Comparison of ENCODE assay signal across 25 cellular contexts in the genomic region with DNA sequence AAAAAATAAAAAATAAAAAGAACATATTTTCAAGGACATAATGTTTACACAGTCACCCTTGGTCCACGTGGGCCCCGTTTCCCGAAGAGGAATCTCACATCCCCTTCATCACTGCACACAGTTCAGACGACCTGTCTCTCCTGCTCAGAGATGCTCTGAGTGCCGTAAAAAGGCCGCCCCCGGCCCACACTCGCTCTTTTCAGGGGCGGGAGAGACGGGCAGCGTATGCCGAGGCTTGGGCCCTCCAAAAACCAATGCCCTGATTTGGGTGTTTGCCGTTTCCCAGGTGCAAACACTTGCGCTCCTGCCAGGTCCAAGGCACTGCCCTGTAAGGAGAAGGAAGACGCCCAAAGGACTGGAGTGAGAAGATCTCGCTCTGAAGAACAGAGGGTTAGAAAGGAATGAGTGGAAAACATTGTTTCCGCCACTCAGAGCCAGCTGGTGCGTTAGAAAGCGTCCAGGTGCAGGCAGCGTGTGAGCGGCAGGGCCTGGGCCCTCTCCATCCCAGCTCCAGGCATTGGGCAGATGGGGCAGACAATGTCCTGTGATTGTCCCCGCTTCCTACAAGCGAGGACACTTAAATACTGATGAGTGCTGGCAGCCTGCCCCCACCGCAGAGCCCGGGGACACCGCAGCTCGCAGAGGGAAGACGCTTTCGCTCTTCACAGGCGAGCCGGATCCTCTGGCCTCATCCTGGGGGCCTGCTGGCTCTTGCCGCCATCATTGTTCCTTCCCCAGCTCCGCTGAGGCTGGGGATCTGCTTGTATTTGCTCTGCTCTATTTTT. TPM values are rescaled to one million over a fixed set of nuclear protein-coding genes. Genes with fewer than 3 reads are reported as not detected.
DNase-seq lines count a peak whose midpoint lies in the region; ATAC-seq, FAIRE-seq and TF ChIP-seq lines count a peak whose summit lies in the region.
"Had no signal": no experiment of that assay in that cellular context is flagged by ENCODE, and none has a peak within 500 bp of the region (broad histone marks: within the 10 kb centered on the region; RNA-seq: fewer than 3 reads in every experiment).

No MANE protein-coding gene starts in this region.

- in situ Hi-C loops in HAP-1 (cut with MboI; ENCODE audit: low sequenced_read_pairs), result no loop called here

- intact Hi-C loops in left ventricle myocardium inferior (cut with micrococcal nuclease) (no loop called here), heart left ventricle (cut with DNase I) (no loop called here), kidney (cut with DNase I) (no loop called here)

- DNase-seq in left ventricle myocardium inferior (peak; percentile 7), heart left ventricle (no peak), kidney (peak; percentile 45), GM12892 (ENCODE audit: insufficient read length) (no peak), HAP-1 (ENCODE audit: low spot score in 2 of 2) (no peak)
- no peak for DNase-seq in activated CD8-positive, alpha-beta memory T cell treated with anti-CD3 and anti-CD28 coated beads, Interleukin-2, amount 50 U/mL, for 48 hours
- DNase-seq: AML-193; CD4-positive, alpha-beta T cell; DMS53; Karpas-422; NCI-H1092 treated with DMSO at 0.1 percent for 48 hours; NCI-H1436; NCI-H187 treated with DMSO at 0.1 percent for 48 hours; NCI-H446 treated with DMSO at 0.1 percent for 48 hours; NCI-H526; NCI-H82; NK-92 treated with Interleukin-12 subunit alpha and Interleukin-12 subunit beta, amount 100 ng/mL, for 24 hours; PC-3 had no signal

- no peak overlapping the region for H3K27ac ChIP-seq in left ventricle myocardium inferior (replicated peaks)
- no peak overlapping the region for H3K27ac ChIP-seq in heart left ventricle
- no peak overlapping the region for H3K27ac ChIP-seq in kidney (ENCODE audit: low read depth in 2 of 2, low read length in 2 of 2)
- H3K27ac ChIP-seq: A549; BLaER1 treated with 17β-estradiol and CSF1 and Interleukin-3, amounts not matched to agents 10 nM and 100 nM; SJSA1 had no signal

- 88 to 92% (median 90%) methylated on average over 33 of the region's 33 CpGs for WGBS in heart left ventricle, 4 donors

- H3K27me3 Mint-ChIP-seq in brain, result no peaks in the 10 kb centered on the region
- H3K27me3 Mint-ChIP-seq: CD4-positive, alpha-beta T cell had no signal

- no peaks in the 10 kb centered on the region for H3K9me3 Mint-ChIP-seq in brain
- H3K9me3 Mint-ChIP-seq: CD4-positive, alpha-beta T cell had no signal

- peaks cover 12% of the 10 kb centered on the region for H3K4me1 Mint-ChIP-seq in brain

- H3K4me3 ChIP-seq in left ventricle myocardium inferior (no peak overlapping the region), heart left ventricle (no peak overlapping the region), kidney (ENCODE audit: low read length in 2 of 2) (no peak overlapping the region), HAP-1 (no peak overlapping the region)
- H3K4me3 ChIP-seq: A549; BLaER1 treated with 17β-estradiol and CSF1 and Interleukin-3, amounts not matched to agents 10 nM and 100 nM; GM12878; SJSA1 had no signal

- H3K27me3 ChIP-seq in left ventricle myocardium inferior (ENCODE audit: low read depth), result no peaks in the 10 kb centered on the region
- no peaks in the 10 kb centered on the region for H3K27me3 ChIP-seq in heart left ventricle
- H3K27me3 ChIP-seq in HAP-1 (ENCODE audit: low read depth), result no peaks in the 10 kb centered on the region
- H3K27me3 ChIP-seq: BLaER1 treated with 17β-estradiol and CSF1 and Interleukin-3, amounts not matched to agents 10 nM and 100 nM; SJSA1 had no signal

- FAIRE-seq in kidney (lab: Jason Lieb, UNC) (no peak), GM12892 (lab: Jason Lieb, UNC) (no peak)
- FAIRE-seq: A549, G401.6, GM12878 had no signal

- H3K9me3 ChIP-seq in left ventricle myocardium inferior (replicated peaks) (no peaks in the 10 kb centered on the region), heart left ventricle (no peaks in the 10 kb centered on the region), kidney (ENCODE audit: control insufficient read depth in 1 of 2, low read length in 2 of 2) (no peaks in the 10 kb centered on the region), HAP-1 (no peaks in the 10 kb centered on the region)
- H3K9me3 ChIP-seq: A549; BLaER1 treated with 17β-estradiol and CSF1 and Interleukin-3, amounts not matched to agents 10 nM and 100 nM; SJSA1 had no signal

- peaks cover 62% of the 10 kb centered on the region for H3K36me3 Mint-ChIP-seq in brain

- H3K36me3 ChIP-seq in left ventricle myocardium inferior (peaks cover 55% of the 10 kb centered on the region), heart left ventricle (peaks cover 2 to 87% (median 65%) of the 10 kb centered on the region in 9 donors), kidney (ENCODE audit: control insufficient read depth in 1 of 2, insufficient read depth in 2 of 2, low read length in 2 of 2) (peaks cover 13 to 29% of the 10 kb centered on the region in 2 donors), HAP-1 (replicated peaks) (peaks cover 38% of the 10 kb centered on the region)

- no peak overlapping the region for H3K4me3 Mint-ChIP-seq in brain
- H3K4me3 Mint-ChIP-seq: CD4-positive, alpha-beta T cell had no signal

- TF ChIP-seq POLR2A in heart left ventricle (IDR thresholded peaks at IDR 0.05) (no peak), GM12892 (IDR thresholded peaks at IDR 0.05; ENCODE audit: low read depth, low read length) (no peak)

- no peak for ATAC-seq in heart left ventricle
- ATAC-seq: A549, GM12878, PC-3, Right ventricle myocardium inferior had no signal

- peak overlapping the region in 3 of 5 experiments; percentile 16 to 76 (median 35) for H3K27ac Mint-ChIP-seq in brain
- H3K27ac Mint-ChIP-seq: CD4-positive, alpha-beta T cell had no signal

- H3K4me1 ChIP-seq in left ventricle myocardium inferior (peaks cover 7% of the 10 kb centered on the region), heart left ventricle (peaks cover 0 to 8% (median 0%) of the 10 kb centered on the region in 12 donors), kidney (ENCODE audit: control insufficient read depth in 1 of 2, insufficient read depth in 1 of 2, low read depth in 1 of 2, low read length in 2 of 2) (no peaks in the 10 kb centered on the region), HAP-1 (no peaks in the 10 kb centered on the region)

- no peak for TF ChIP-seq CTCF in left ventricle myocardium inferior (IDR thresholded peaks at IDR 0.05; ENCODE audit: borderline replicate concordance)
- no peak for TF ChIP-seq CTCF in heart left ventricle (IDR thresholded peaks at IDR 0.05)
- no peak for TF ChIP-seq CTCF in brain (conservative IDR thresholded peaks at IDR 0.05)
- TF ChIP-seq CTCF in kidney (IDR thresholded peaks at IDR 0.05; ENCODE audit: borderline replicate concordance, extremely low read depth, insufficient read depth), result no peak

- no peak overlapping the region for H3K9ac ChIP-seq in kidney (ENCODE audit: low read length in 2 of 2)
- H3K9ac ChIP-seq: BLaER1 treated with 17β-estradiol and CSF1 and Interleukin-3, amounts not matched to agents 10 nM and 100 nM had no signal

RNA-seq across cellular contexts. Expression of a gene that starts 53.2 kb away (rescaled TPM):
- total RNA-seq in left ventricle myocardium inferior, result 21.4 TPM
- total RNA-seq in heart left ventricle, result 10 to 100 TPM; 17.4 to 32.4 (median 20.6) TPM
- 10 to 100 TPM in 1 of 2 donors, 1 to 10 TPM in 1; 5.3 to 47.0 TPM for polyA plus RNA-seq in heart left ventricle
- 36.9 TPM for polyA plus RNA-seq in brain (ENCODE audit: insufficient read depth, low read depth, low replicate concordance)
- 48.5 TPM for total RNA-seq in kidney
- polyA plus RNA-seq in kidney (ENCODE audit: insufficient read depth, low read depth, low replicate concordance), result 30.0 TPM
- polyA plus RNA-seq in GM12892 (2012; ENCODE audit: missing spikeins), result 43.0 TPM

Comparison
In these comparisons a context has a peak if more than half of its experiments do, and no peak if none do; other contexts are left out.
1. DNase-seq: peak in left ventricle myocardium inferior (single experiment) and kidney (single experiment); none in heart left ventricle (0 of 5), activated CD8-positive, alpha-beta memory T cell treated with anti-CD3 and anti-CD28 coated beads, Interleukin-2, amount 50 U/mL, for 48 hours (single experiment), GM12892 (single experiment) and HAP-1 (0 of 2).